ENCODE assay signal across 2 cellular contexts in genomic region chr3:69162205-69162980, GRCh38.
TF ChIP-seq lines count a peak whose summit lies in the region.

No MANE protein-coding gene starts in this region.

TF ChIP-seq in GM23338, 12 proteins besides CTCF, POLR2A, EP300 and RAD21:
- TF ChIP-seq STAT1 (IDR thresholded peaks at IDR 0.05; ENCODE audit: unreplicated experiment): no peak
- no peak for TF ChIP-seq POLR2AphosphoS5 (IDR thresholded peaks at IDR 0.05; ENCODE audit: low read depth)
- TF ChIP-seq ZNF462 (CRISPR knock-in tag; IDR thresholded peaks at IDR 0.05): no peak
- no peak for TF ChIP-seq EZH2 (IDR thresholded peaks at IDR 0.05; ENCODE audit: low read depth, unreplicated experiment)
- no peak for TF ChIP-seq CREB1 (CRISPR knock-in tag; IDR thresholded peaks at IDR 0.05; ENCODE audit: low read depth)
- TF ChIP-seq ETS1 (IDR thresholded peaks at IDR 0.05): no peak
- no peak for TF ChIP-seq ZNF331 (CRISPR knock-in tag; IDR thresholded peaks at IDR 0.05; ENCODE audit: low read depth)
- no peak for TF ChIP-seq JUNB (IDR thresholded peaks at IDR 0.05; ENCODE audit: unreplicated experiment)
- TF ChIP-seq NANOG (IDR thresholded peaks at IDR 0.05; ENCODE audit: borderline replicate concordance): no peak
- TF ChIP-seq ZNF114 (CRISPR knock-in tag; IDR thresholded peaks at IDR 0.05): no peak
- no peak for TF ChIP-seq EZH2phosphoT487 (IDR thresholded peaks at IDR 0.05; ENCODE audit: unreplicated experiment)
- TF ChIP-seq REST (IDR thresholded peaks at IDR 0.05; ENCODE audit: unreplicated experiment): no peak
TF ChIP-seq in GM23338: peak in this region for 0.

TF ChIP-seq in H1, 55 proteins besides CTCF, POLR2A, EP300 and RAD21:
- TF ChIP-seq SAP30 (IDR thresholded peaks at IDR 0.05; ENCODE audit: insufficient read depth, insufficient replicate concordance, low read length) (no peak), ASH2L (IDR thresholded peaks at IDR 0.05; ENCODE audit: low read length) (no peak), CHD2 (IDR thresholded peaks at IDR 0.05; ENCODE audit: low read length) (no peak), HDAC6 (IDR thresholded peaks at IDR 0.05; ENCODE audit: low read depth, low read length) (no peak)
